14 cellular contexts compared by ENCODE assay signal in genomic region chr7:41047789-41048191, GRCh38.
A peak's percentile ranks its signal among the peaks of the same experiment; 100 is the strongest.
DNase-seq lines count a peak whose midpoint lies in the region; FAIRE-seq and TF ChIP-seq lines count a peak whose summit lies in the region.
"Had no signal": no experiment of that assay in that cellular context is flagged by ENCODE, and none has a peak within 500 bp of the region (broad histone marks: within the 10 kb centered on the region; RNA-seq: fewer than 3 reads in every experiment).

No MANE protein-coding gene starts in this region.

- no peak for TF ChIP-seq POLR2A in esophagus muscularis mucosa (IDR thresholded peaks at IDR 0.05; ENCODE audit: low read depth)

- TF ChIP-seq EP300 in esophagus muscularis mucosa (IDR thresholded peaks at IDR 0.05), result no peak

- H3K4me1 ChIP-seq in esophagus muscularis mucosa, result peaks cover 0 to 12% (median 0%) of the 10 kb centered on the region in 4 donors
- H3K4me1 ChIP-seq in kidney (ENCODE audit: control insufficient read depth in 1 of 2, insufficient read depth in 1 of 2, low read depth in 1 of 2, low read length in 2 of 2), result no peaks in the 10 kb centered on the region
- H3K4me1 ChIP-seq: lower lobe of right lung had no signal

- no peaks in the 10 kb centered on the region for H3K27me3 ChIP-seq in esophagus muscularis mucosa

- DNase-seq in AG10803 (ENCODE audit: low read depth) (peak; percentile 75), NCI-H2171 treated with DMSO at 0.1 percent for 48 hours (lab: John Stamatoyannopoulos, UW) (peak; percentile 70), esophagus muscularis mucosa (ENCODE audit: extremely low spot score) (peak; percentile 57), kidney (peak; percentile 83), NCI-H2227 treated with DMSO at 0.1 percent for 48 hours (lab: John Stamatoyannopoulos, UW) (no peak), SKM-1 treated with dmso at 0.1 percent for 144 hours (lab: John Stamatoyannopoulos, UW; ENCODE audit: unreplicated experiment) (no peak), NCI-H226 (no peak), NCI-H446 (lab: John Stamatoyannopoulos, UW) (no peak)
- DNase-seq: lower lobe of right lung; nucleus accumbens; stimulated activated CD4-positive, alpha-beta T cell treated with anti-CD3 and anti-CD28 coated beads, Interleukin-1b, Interleukin-23, amount 100 ng/mL, for 48 hours had no signal

- intact Hi-C loops in esophagus muscularis mucosa (cut with DNase I) (no loop called here), kidney (cut with DNase I) (no loop called here)

- H3K9me3 ChIP-seq in esophagus muscularis mucosa (peaks cover 0 to 7% (median 6%) of the 10 kb centered on the region in 4 donors), kidney (ENCODE audit: control insufficient read depth in 1 of 2, low read length in 2 of 2) (no peaks in the 10 kb centered on the region)
- H3K9me3 ChIP-seq: lower lobe of right lung had no signal

- 81% methylated on average over 9 of the region's 9 CpGs for WGBS in esophagus muscularis mucosa

- no peaks in the 10 kb centered on the region for H3K36me3 ChIP-seq in esophagus muscularis mucosa
- no peaks in the 10 kb centered on the region for H3K36me3 ChIP-seq in kidney (ENCODE audit: control insufficient read depth in 1 of 2, insufficient read depth in 2 of 2, low read length in 2 of 2)
- H3K36me3 ChIP-seq: lower lobe of right lung had no signal

- H3K27ac ChIP-seq in esophagus muscularis mucosa (replicated peaks in 1 of 4) (peak overlapping the region in 1 of 4 donors; percentile 20), kidney (ENCODE audit: low read depth in 2 of 2, low read length in 2 of 2) (no peak overlapping the region)
- H3K27ac ChIP-seq: HL-60, lower lobe of right lung, VCaP had no signal

- no peak overlapping the region for H3K4me3 ChIP-seq in AG10803 (ENCODE audit: low read length)
- H3K4me3 ChIP-seq in esophagus muscularis mucosa, result no peak overlapping the region
- H3K4me3 ChIP-seq in kidney (ENCODE audit: low read length in 2 of 2), result no peak overlapping the region
- H3K4me3 ChIP-seq: lower lobe of right lung had no signal

- FAIRE-seq in kidney (lab: Jason Lieb, UNC), result no peak
- FAIRE-seq: urothelium cell line had no signal

- TF ChIP-seq CTCF in AG10803 (conservative IDR thresholded peaks at IDR 0.05; ENCODE audit: low read length) (no peak), esophagus muscularis mucosa (IDR thresholded peaks at IDR 0.05) (no peak), kidney (IDR thresholded peaks at IDR 0.05; ENCODE audit: borderline replicate concordance, extremely low read depth, insufficient read depth) (no peak)

- no peak overlapping the region for H3K9ac ChIP-seq in kidney (ENCODE audit: low read length in 2 of 2)

Comparison
In these comparisons a context has a peak if more than half of its experiments do, and no peak if none do; other contexts are left out.
1. DNase-seq: peak in AG10803 (single experiment), NCI-H2171 treated with DMSO at 0.1 percent for 48 hours (single experiment), esophagus muscularis mucosa (single experiment) and kidney (single experiment); none in NCI-H2227 treated with DMSO at 0.1 percent for 48 hours (single experiment), SKM-1 treated with dmso at 0.1 percent for 144 hours (single experiment), NCI-H226 (single experiment) and NCI-H446 (0 of 2).